8 cellular contexts compared by ENCODE assay signal in the genomic region with DNA sequence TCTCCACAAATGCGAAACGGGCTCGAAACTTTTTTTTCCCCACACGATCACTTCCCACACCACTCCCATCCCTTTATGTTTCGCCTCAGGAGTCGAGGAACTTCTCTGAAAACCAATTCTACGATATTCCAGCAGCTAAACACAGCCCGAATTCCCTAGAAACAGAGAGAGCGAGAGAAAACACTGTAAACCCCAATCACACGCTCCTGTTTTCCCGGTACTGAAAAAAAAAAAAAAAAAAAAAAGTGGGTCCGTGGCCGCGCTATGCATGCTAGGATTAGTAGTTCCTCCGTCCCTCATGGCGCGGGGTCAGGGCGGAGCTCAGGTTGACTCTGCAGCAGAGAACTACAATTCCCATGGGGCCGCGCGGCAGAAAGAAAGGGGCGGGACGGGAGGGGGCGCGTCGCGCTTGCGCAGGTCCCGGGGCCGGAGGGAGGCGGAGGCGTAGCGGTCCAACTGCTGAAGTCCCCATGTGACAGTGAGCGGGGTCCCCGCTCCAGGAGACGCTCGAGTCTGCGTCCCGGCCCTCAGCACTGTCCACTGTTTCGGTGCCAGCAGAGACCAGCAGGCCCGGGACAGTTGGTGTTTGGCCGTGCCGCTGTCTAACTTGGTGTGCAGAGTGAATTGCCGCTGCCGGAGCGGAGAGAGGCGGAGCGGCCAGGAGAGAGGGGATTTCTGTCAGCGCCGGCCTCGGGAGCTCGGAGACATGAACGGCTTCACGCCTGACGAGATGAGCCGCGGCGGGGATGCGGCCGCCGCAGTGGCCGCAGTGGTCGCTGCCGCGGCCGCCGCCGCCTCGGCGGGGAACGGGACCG. TPM values are rescaled to one million over a fixed set of nuclear protein-coding genes. Genes with fewer than 3 reads are reported as not detected.
DNase-seq lines count a peak whose midpoint lies in the region; ATAC-seq, FAIRE-seq and TF ChIP-seq lines count a peak whose summit lies in the region.

A gene with protein sequence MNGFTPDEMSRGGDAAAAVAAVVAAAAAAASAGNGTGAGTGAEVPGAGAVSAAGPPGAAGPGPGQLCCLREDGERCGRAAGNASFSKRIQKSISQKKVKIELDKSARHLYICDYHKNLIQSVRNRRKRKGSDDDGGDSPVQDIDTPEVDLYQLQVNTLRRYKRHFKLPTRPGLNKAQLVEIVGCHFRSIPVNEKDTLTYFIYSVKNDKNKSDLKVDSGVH (plus strand): TSS at position 478 of the 815 bp plus-strand sequence. CDS start 229 bp downstream, at position 707.

- peak; percentile 98 for FAIRE-seq in GM12891 (lab: Jason Lieb, UNC)

- H3K4me3 ChIP-seq in trophoblast cell (ENCODE audit: low read depth, low read length) (peak within 1 kb of the TSS; percentile 81), transverse colon (peak within 1 kb of the TSS; percentile 66 to 99 (median 86))

- peaks cover 5 to 7% of the 10 kb centered on the region in 2 donors for H3K27me3 Mint-ChIP-seq in T-cell

- H3K9ac ChIP-seq in trophoblast cell (ENCODE audit: low read length): peak within 1 kb of the TSS; percentile 88

- in situ Hi-C loops in transverse colon (cut with MboI; ENCODE audit: low pct_ligation_motif_present in 1 of 4, low pct_unique_long_range_greater_than_20kb in 1 of 4, low sequenced_read_pairs in 3 of 4): no loop called here

- no peaks in the 10 kb centered on the region for H3K9me3 ChIP-seq in trophoblast cell (ENCODE audit: insufficient read depth, low read depth, low read length)
- no peaks in the 10 kb centered on the region for H3K9me3 ChIP-seq in transverse colon

- peaks cover 5% of the 10 kb centered on the region for H3K79me1 ChIP-seq in trophoblast cell (ENCODE audit: low read length)

- TF ChIP-seq POLR2A in GM12891 (IDR thresholded peaks at IDR 0.05; ENCODE audit: low read depth, low read length) (peak; percentile 79), transverse colon (IDR thresholded peaks at IDR 0.05) (peak; percentile 95)

- no peak within 1 kb of the TSS for H2BK12ac ChIP-seq in trophoblast cell (ENCODE audit: low read length)

- no peak within 1 kb of the TSS for H3K23ac ChIP-seq in trophoblast cell (ENCODE audit: low read length)

- 0 to 1% (median 1%) methylated on average over 55 to 72 of the region's 72 CpGs for WGBS in adipose tissue, 3 donors
- WGBS in trophoblast cell (ENCODE audit: extremely low coverage, insufficient coverage, insufficient read length): no CpG with 5 or more reads among the region's 72 CpGs
- WGBS in transverse colon (ENCODE audit: low coverage in 1 of 2), 2 donors: 0 to 1% methylated on average over 17 to 67 of the region's 72 CpGs

- no peak within 1 kb of the TSS for H2BK5ac ChIP-seq in trophoblast cell (ENCODE audit: low read depth, low read length, poor library complexity)

- ATAC-seq in HG02840 (IDR thresholded peaks at IDR 0.05; ENCODE audit: low FRiP score, unreplicated experiment) (peak; percentile 76), T-cell (replicated peaks in 1 of 4) (peak; percentile 83 to 89 (median 88))

- peaks cover 1% of the 10 kb centered on the region for H3K79me2 ChIP-seq in trophoblast cell (ENCODE audit: control insufficient read depth, insufficient read depth, low read length, poor library complexity)

- CTCF ChIA-PET in T-cell (lab: Charles Lee): interaction anchor here (0.6 to 3.7 kb wide), 22 partner anchors 10 to 911 kb away, joined by 3 to 40 read pairs (median 6); a partner anchor contains a TSS

- intact Hi-C loops in cardiac septum (cut with DNase I) (loop anchor here (1.0 to 2.0 kb wide), 2 partner anchors 36 to 202 kb away; a partner anchor contains a TSS), transverse colon (cut with DNase I; ENCODE audit: low total_unique reads) (loop anchor here (5.0 kb wide), 1 partner anchor 38 kb away; a partner anchor contains a TSS)

- peak within 1 kb of the TSS; percentile 95 for H3K27ac Mint-ChIP-seq in T-cell

- H4K91ac ChIP-seq in trophoblast cell (ENCODE audit: low read depth, low read length): peak within 1 kb of the TSS; percentile 39

- no peak for TF ChIP-seq EP300 in transverse colon (IDR thresholded peaks at IDR 0.05; ENCODE audit: low read depth)

- H3K27ac ChIP-seq in adipose tissue (ENCODE audit: low read depth, low read length) (peak within 1 kb of the TSS; percentile 86), trophoblast cell (ENCODE audit: low read depth, low read length) (peak within 1 kb of the TSS; percentile 38), transverse colon (peak within 1 kb of the TSS; percentile 98 to 99 (median 98))

- H2AK5ac ChIP-seq in trophoblast cell (ENCODE audit: low read length): no peak within 1 kb of the TSS

- H3K9me3 Mint-ChIP-seq in T-cell: no peaks in the 10 kb centered on the region

- H3K36me3 ChIP-seq in trophoblast cell (ENCODE audit: control insufficient read depth in 1 of 2, insufficient read depth in 2 of 2, low read length in 2 of 2): no peaks in the 10 kb centered on the region
- H3K36me3 ChIP-seq in transverse colon: peaks cover 0 to 3% (median 0%) of the 10 kb centered on the region in 4 donors

- H3K27me3 ChIP-seq in trophoblast cell (ENCODE audit: insufficient read depth, low read length) (no peaks in the 10 kb centered on the region), transverse colon (no peaks in the 10 kb centered on the region)

- H3K4ac ChIP-seq in trophoblast cell (ENCODE audit: low read depth, low read length): peak within 1 kb of the TSS; percentile 3

- no peaks in the 10 kb centered on the region for H3K36me3 Mint-ChIP-seq in T-cell

- POLR2A ChIA-PET in T-cell (lab: Charles Lee): interaction anchor here (0.6 to 4.9 kb wide), 7 partner anchors 15 to 913 kb away, joined by 3 to 114 read pairs (median 6); a partner anchor contains a TSS

- no peak for TF ChIP-seq CTCF in transverse colon (IDR thresholded peaks at IDR 0.05)

- peak within 1 kb of the TSS; percentile 90 to 100 (median 99) for H3K4me3 Mint-ChIP-seq in T-cell

- peak within 1 kb of the TSS; percentile 92 for H2AFZ ChIP-seq in trophoblast cell (ENCODE audit: insufficient read depth, low read length, poor library complexity)

- peak within 1 kb of the TSS; percentile 45 for H4K8ac ChIP-seq in trophoblast cell (ENCODE audit: low read depth, low read length)

- DNase-seq in GM12891 (ENCODE audit: insufficient read length, low spot score): peak; percentile 65
- DNase-seq in NCI-H1436 treated with DMSO at 0.1 percent for 48 hours (lab: John Stamatoyannopoulos, UW): peak; percentile 96
- peak; percentile 89 to 99 (median 96) for DNase-seq in T-cell
- DNase-seq in cardiac septum (ENCODE audit: low spot score): peak; percentile 99
- peak; percentile 97 to 98 for DNase-seq in trophoblast cell
- DNase-seq in transverse colon: peak; percentile 98

- H3K4me2 ChIP-seq in trophoblast cell (ENCODE audit: low read length): peak within 1 kb of the TSS; percentile 94

- H2BK120ac ChIP-seq in trophoblast cell (ENCODE audit: insufficient read depth, low read length, poor library complexity): peak within 1 kb of the TSS; percentile 37

- H3K18ac ChIP-seq in trophoblast cell (ENCODE audit: low read length): peak within 1 kb of the TSS; percentile 35

- peaks cover 26 to 39% (median 31%) of the 10 kb centered on the region in 3 donors for H3K4me1 Mint-ChIP-seq in T-cell

- no peaks in the 10 kb centered on the region for H3K4me1 ChIP-seq in trophoblast cell (ENCODE audit: control insufficient read depth in 1 of 2, insufficient read depth in 2 of 2, low read length in 2 of 2)
- peaks cover 0 to 41% (median 6%) of the 10 kb centered on the region in 4 donors for H3K4me1 ChIP-seq in transverse colon

- H3K14ac ChIP-seq in trophoblast cell (ENCODE audit: low read length): peak within 1 kb of the TSS; percentile 17

- peak within 1 kb of the TSS; percentile 14 for H4K12ac ChIP-seq in trophoblast cell (ENCODE audit: low read depth, low read length)

TF ChIP-seq in GM12891, 5 proteins besides CTCF, POLR2A, EP300 and RAD21:
- TF ChIP-seq SPI1 (IDR thresholded peaks at IDR 0.05; ENCODE audit: low read depth, low read length): 0 out of 2 replicates have a peak, but pooled peaks have one; percentile 12
- TF ChIP-seq POLR2AphosphoS5 (IDR thresholded peaks at IDR 0.05; ENCODE audit: low read depth, low read length): peak; percentile 75
- no peak for TF ChIP-seq TAF1 (IDR thresholded peaks at IDR 0.05; ENCODE audit: low read depth, low read length)
- TF ChIP-seq PAX5 (IDR thresholded peaks at IDR 0.05; ENCODE audit: insufficient read depth, low read length, severe bottlenecking): no peak
- peak; percentile 48 for TF ChIP-seq POU2F2 (IDR thresholded peaks at IDR 0.05; ENCODE audit: low read depth, low read length)

RNA-seq across cellular contexts. Expression of the gene that starts here (rescaled TPM):
- 22.8 TPM for polyA plus RNA-seq in GM12891 (2012; ENCODE audit: low read depth, missing spikeins)
- 1 to 10 TPM; 2.8 to 5.8 (median 4.1) TPM for total RNA-seq in T-cell
- polyA plus RNA-seq in adipose tissue: 10 to 100 TPM in 1 of 3 donors, 1 to 10 TPM in 2; 3.6 to 20.9 (median 8.5) TPM
- total RNA-seq in cardiac septum: 20.1 TPM
- 5.8 and 6.2 TPM in 2 replicates for polyA plus RNA-seq in trophoblast cell (2013)
- total RNA-seq in transverse colon: 10 to 100 TPM in 3 of 4 donors, 1 to 10 TPM in 1; 3.8 to 15.3 (median 14.7) TPM

Comparison
In these comparisons a context has a peak if more than half of its experiments do, and no peak if none do; other contexts are left out.
1. Peak in every context shown above with its lines: DNase-seq, ATAC-seq, H3K4me3 ChIP-seq and H3K27ac ChIP-seq.
2. H3K27ac ChIP-seq: peak in every context shown above with its lines; median percentile 98 in transverse colon; 86 in adipose tissue; 38 in trophoblast cell.